In genomic region chr20:57718490-57719009, GRCh38 we compare ENCODE assay signal across 8 cellular contexts. TPM values are rescaled to one million over a fixed set of nuclear protein-coding genes. Genes with fewer than 3 reads are reported as not detected.
DNase-seq lines count a peak whose midpoint lies in the region; ATAC-seq and TF ChIP-seq lines count a peak whose summit lies in the region.

No MANE protein-coding gene starts in this region.

- CTCF ChIA-PET in AG04450 (lab: Charles Lee), result interaction anchor here (1.1 kb wide), 1 partner anchor 22 kb away, joined by 3 read pairs; no protein-coding TSS in a partner anchor
- CTCF ChIA-PET in activated CD4-positive, alpha-beta T cell treated with anti-CD3 and anti-CD28 coated beads, Interleukin-2, amount 10 ng/mL, durations not matched to agents 7 days and 5 days (lab: Charles Lee), result interaction anchor here (0.6 kb wide), 1 partner anchor 20 kb away, joined by 3 read pairs; no protein-coding TSS in a partner anchor

- H3K27ac Mint-ChIP-seq in activated CD4-positive, alpha-beta T cell treated with anti-CD3 and anti-CD28 coated beads, Interleukin-2, amount 10 ng/mL, durations not matched to agents 7 days and 5 days, result no peak overlapping the region

- H3K27me3 ChIP-seq in AG04450 (ENCODE audit: control insufficient read depth, insufficient read depth, low read length), result peaks cover 2% of the 10 kb centered on the region

- no peak overlapping the region for H3K4me3 Mint-ChIP-seq in activated CD4-positive, alpha-beta T cell treated with anti-CD3 and anti-CD28 coated beads, Interleukin-2, amount 10 ng/mL, durations not matched to agents 7 days and 5 days

- no peaks in the 10 kb centered on the region; the same call in 1 of the 2 replicates for H3K9me3 ChIP-seq in AG04450 (ENCODE audit: control insufficient read depth, insufficient read depth, low read length)

- peaks cover 8% of the 10 kb centered on the region for H3K4me1 Mint-ChIP-seq in activated CD4-positive, alpha-beta T cell treated with anti-CD3 and anti-CD28 coated beads, Interleukin-2, amount 10 ng/mL, durations not matched to agents 7 days and 5 days

- H3K4me3 ChIP-seq in AG04450 (ENCODE audit: low read depth, low read length), result peak overlapping the region; percentile 55
- peak overlapping the region; percentile 51 for H3K4me3 ChIP-seq in coronary artery

- TF ChIP-seq CTCF in AG04450 (IDR thresholded peaks at IDR 0.05; ENCODE audit: low read depth, low read length) (no peak), coronary artery (IDR thresholded peaks at IDR 0.05) (no peak)

- DNase-seq in AG04450 (ENCODE audit: low read depth, low spot score) (peak; percentile 93), NCI-H2227 treated with DMSO at 0.1 percent for 48 hours (lab: John Stamatoyannopoulos, UW) (peak; percentile 57), coronary artery (ENCODE audit: low spot score) (peak; percentile 99), kidney tubule cell (ENCODE audit: low spot score) (peak; percentile 98)
- peak; percentile 91 for DNase-seq in activated CD4-positive, alpha-beta T cell treated with anti-CD3 and anti-CD28 coated beads, Interleukin-2, amount 10 ng/mL, durations not matched to agents 7 days and 5 days
- DNase-seq in stimulated activated CD4-positive, alpha-beta T cell treated with anti-CD3 and anti-CD28 coated beads, Interleukin-1b, Interleukin-23, amount 100 ng/mL, for 1 hour (ENCODE audit: low read depth in 2 of 2), result peak; percentile 76

- peak; percentile 93 for ATAC-seq in GM19025 (IDR thresholded peaks at IDR 0.05; ENCODE audit: low read depth, unreplicated experiment)
- peak; percentile 79 for ATAC-seq in HG03196 (IDR thresholded peaks at IDR 0.05; ENCODE audit: unreplicated experiment)

- H3K27me3 Mint-ChIP-seq in activated CD4-positive, alpha-beta T cell treated with anti-CD3 and anti-CD28 coated beads, Interleukin-2, amount 10 ng/mL, durations not matched to agents 7 days and 5 days, result peaks cover 10% of the 10 kb centered on the region

- H3K9me3 Mint-ChIP-seq in activated CD4-positive, alpha-beta T cell treated with anti-CD3 and anti-CD28 coated beads, Interleukin-2, amount 10 ng/mL, durations not matched to agents 7 days and 5 days, result no peaks in the 10 kb centered on the region

- H3K27ac ChIP-seq in AG04450 (ENCODE audit: low read depth, low read length), result no peak overlapping the region
- H3K27ac ChIP-seq in coronary artery, result no peak overlapping the region

- POLR2A ChIA-PET in AG04450 (lab: Yijun Ruan, JAX), result interaction anchor here (1.0 kb wide), 1 partner anchor 9 kb away, joined by 3 read pairs; the partner anchor contains the start of gene PMEPA1
- POLR2A ChIA-PET in activated CD4-positive, alpha-beta T cell treated with anti-CD3 and anti-CD28 coated beads, Interleukin-2, amount 10 ng/mL, durations not matched to agents 7 days and 5 days (lab: Charles Lee), result no interaction called here

- no peaks in the 10 kb centered on the region for H3K36me3 Mint-ChIP-seq in activated CD4-positive, alpha-beta T cell treated with anti-CD3 and anti-CD28 coated beads, Interleukin-2, amount 10 ng/mL, durations not matched to agents 7 days and 5 days (ENCODE audit: low read depth)

RNA-seq across cellular contexts. Expression of gene PMEPA1, which starts 8.7 kb away (rescaled TPM):
- polyA plus RNA-seq in AG04450 (2011; rRNA removed), result 4.3 and 5.6 TPM in 2 replicates
- polyA minus RNA-seq in AG04450 (2011; rRNA and poly(A)+ RNA removed), result 4.6 and 5.6 TPM in 2 replicates
- 1 to 10 TPM in 1 of 2 experiments, under 1 TPM in 1; 0.72 to 1.1 TPM for total RNA-seq in activated CD4-positive, alpha-beta T cell treated with anti-CD3 and anti-CD28 coated beads, Interleukin-2, amount 10 ng/mL, durations not matched to agents 7 days and 5 days
